ENCODE assay signal across 23 cellular contexts in genomic region chr7:139656387-139656786, GRCh38.
DNase-seq lines count a peak whose midpoint lies in the region; ATAC-seq, FAIRE-seq and TF ChIP-seq lines count a peak whose summit lies in the region.
"Had no signal": no experiment of that assay in that cellular context is flagged by ENCODE, and none has a peak within 500 bp of the region (broad histone marks: within the 10 kb centered on the region; RNA-seq: fewer than 3 reads in every experiment).

No MANE protein-coding gene starts in this region.

- POLR2A ChIA-PET in K562 (lab: Yijun Ruan, JAX), result interaction anchor here (0.6 to 1.3 kb wide), 3 partner anchors 9 to 1932 kb away, joined by 3 to 4 read pairs (median 3); no protein-coding TSS in a partner anchor
- POLR2A ChIA-PET in A673 (lab: Charles Lee; ENCODE audit: low non-redundant PET), result no interaction called here

- H3K27ac Mint-ChIP-seq in osteocyte (ENCODE audit: unreplicated experiment), result peak overlapping the region; percentile 16
- H3K27ac Mint-ChIP-seq: activated CD8-positive, alpha-beta T cell treated with anti-CD3 and anti-CD28 coated beads, Interleukin-2, amount 10 ng/mL, durations not matched to agents 7 days and 5 days had no signal

- H3K36me3 ChIP-seq in K562 (ENCODE audit: control insufficient read depth, insufficient read depth, low read length), result no peaks in the 10 kb centered on the region
- no peaks in the 10 kb centered on the region for H3K36me3 ChIP-seq in A673 (ENCODE audit: insufficient read depth, low read length, poor library complexity, severe bottlenecking)
- H3K36me3 ChIP-seq in Peyer's patch, result no peaks in the 10 kb centered on the region
- H3K36me3 ChIP-seq: tibial nerve had no signal

- H3K27me3 ChIP-seq in K562 (ENCODE audit: control insufficient read depth in 2 of 2, insufficient read depth in 2 of 2, low read length in 2 of 2) (no peaks in the 10 kb centered on the region), A673 (replicated peaks; ENCODE audit: insufficient read depth, low read depth, low read length, poor library complexity) (no peaks in the 10 kb centered on the region), Peyer's patch (no peaks in the 10 kb centered on the region)
- H3K27me3 ChIP-seq: tibial nerve had no signal

- TF ChIP-seq CTCF in K562 (IDR thresholded peaks at IDR 0.05 in 2 of 3, conservative IDR thresholded peaks at IDR 0.05 in 1 of 3; ENCODE audit: insufficient read depth in 2 of 3, low read depth in 1 of 3, low read length in 3 of 3) (no peak), fibroblast of the aortic adventitia (IDR thresholded peaks at IDR 0.05; ENCODE audit: insufficient read depth, low read length) (no peak), osteocyte (IDR thresholded peaks at IDR 0.05) (no peak), A673 (conservative IDR thresholded peaks at IDR 0.05; ENCODE audit: low read depth, low read length) (no peak), Peyer's patch (IDR thresholded peaks at IDR 0.05) (no peak)

- BruUV-seq in K562 (replicated peaks; lab: Mats Ljungman, UMichigan), result no TSS peak
- no TSS peak for BruUV-seq in A673 (replicated peaks; lab: Mats Ljungman, UMichigan)

- no peaks in the 10 kb centered on the region for H3K9me3 Mint-ChIP-seq in osteocyte (ENCODE audit: unreplicated experiment)
- H3K9me3 Mint-ChIP-seq: neural crest cell had no signal

- CTCF ChIA-PET in K562 (lab: Yijun Ruan, JAX; ENCODE audit: low intra/inter-chr PET ratio), result no interaction called here
- CTCF ChIA-PET in A673 (lab: Charles Lee), result no interaction called here

- H3K9me1 ChIP-seq in K562 (ENCODE audit: control insufficient read depth, insufficient read depth, low read length), result no peaks in the 10 kb centered on the region

- no peak for FAIRE-seq in K562 (lab: Jason Lieb, UNC)
- FAIRE-seq: small intestine had no signal

- H3K9me3 ChIP-seq in K562 (replicated peaks; ENCODE audit: control insufficient read depth, insufficient read depth, low read depth, low read length) (no peaks in the 10 kb centered on the region), A673 (ENCODE audit: low read depth, low read length, poor library complexity, severe bottlenecking) (no peaks in the 10 kb centered on the region), Peyer's patch (no peaks in the 10 kb centered on the region)
- H3K9me3 ChIP-seq: psoas muscle, tibial nerve had no signal

- in situ Hi-C loops in K562 (cut with MboI), result no loop called here

- H3K4me3 ChIP-seq in K562 (no peak overlapping the region), fibroblast of the aortic adventitia (ENCODE audit: low read depth, low read length) (no peak overlapping the region), A673 (ENCODE audit: low read depth, low read length, poor library complexity, severe bottlenecking) (no peak overlapping the region), Peyer's patch (no peak overlapping the region)
- H3K4me3 ChIP-seq: psoas muscle, tibial nerve had no signal

- H2AFZ ChIP-seq in K562 (ENCODE audit: low read depth, low read length), result no peak overlapping the region

- TF ChIP-seq POLR2A in K562 (conservative IDR thresholded peaks at IDR 0.05), result no peak
- TF ChIP-seq POLR2A in Peyer's patch (IDR thresholded peaks at IDR 0.05), result no peak

- H3K79me2 ChIP-seq in K562 (ENCODE audit: control insufficient read depth, insufficient read depth, low read length), result no peaks in the 10 kb centered on the region

- intact Hi-C loops in K562 (cut with micrococcal nuclease), result no loop called here
- intact Hi-C loops in A673 (cut with micrococcal nuclease; ENCODE audit: unreplicated experiment), result no loop called here

- TF ChIP-seq EP300 in K562 (IDR thresholded peaks at IDR 0.05; ENCODE audit: low read length), result no peak

- H3K4me2 ChIP-seq in K562 (ENCODE audit: insufficient read depth, low read length), result no peak overlapping the region

- no peak overlapping the region for H3K27ac ChIP-seq in K562 (ENCODE audit: extremely low read depth, low read depth, low read length)
- no peak overlapping the region for H3K27ac ChIP-seq in A673 (ENCODE audit: low read depth, low read length, poor library complexity, severe bottlenecking)
- no peak overlapping the region for H3K27ac ChIP-seq in Peyer's patch
- H3K27ac ChIP-seq: psoas muscle had no signal

- peak; percentile 78 for DNase-seq in NCI-H82 (lab: John Stamatoyannopoulos, UW)
- no peak for DNase-seq in K562 (ENCODE audit: extremely low read depth in 1 of 4, low spot score in 3 of 4)
- peak; percentile 81 for DNase-seq in fibroblast of the aortic adventitia (ENCODE audit: low read depth)
- no peak for DNase-seq in osteocyte (ENCODE audit: extremely low spot score, unreplicated experiment)
- no peak for DNase-seq in hepatic stellate cell (ENCODE audit: low spot score)
- no peak for DNase-seq in SHP77 treated with DMSO at 0.1 percent for 48 hours (lab: John Stamatoyannopoulos, UW)
- DNase-seq in A673 (ENCODE audit: low spot score), result no peak
- DNase-seq in Peyer's patch, result no peak
- DNase-seq: activated CD4-positive, CD25-positive, alpha-beta regulatory T cell treated with anti-CD3 and anti-CD28 coated beads, Interleukin-2, amount 50 U/mL, for 72 hours; activated CD8-positive, alpha-beta T cell treated with anti-CD3 and anti-CD28 coated beads, Interleukin-2, amount 10 ng/mL, durations not matched to agents 7 days and 5 days; activated gamma-delta T cell treated with Interleukin-2 at 50 U/mL for 16 hours; amniotic stem cell; effector CD4-positive, alpha-beta T cell; GF-D8; glutamatergic neuron; KBM-7; midbrain; NCI-H526; psoas muscle; small intestine; stimulated activated naive CD8-positive, alpha-beta T cell treated with anti-CD3 and anti-CD28 coated beads, Interleukin-15, Interleukin-2, amounts not matched to agents 100 U/mL and 50 U/mL, for 24 hours had no signal

- H3K4me1 Mint-ChIP-seq in osteocyte (ENCODE audit: unreplicated experiment), result peaks cover 60% of the 10 kb centered on the region

- no peaks in the 10 kb centered on the region for H4K20me1 ChIP-seq in K562 (replicated peaks; ENCODE audit: control insufficient read depth, insufficient read depth, low read length)

- WGBS in K562 (ENCODE audit: insufficient coverage, low coverage, missing lambda C conversion rate), result 52% methylated on average over 6 of the region's 6 CpGs

- no peaks in the 10 kb centered on the region for H3K27me3 Mint-ChIP-seq in osteocyte (ENCODE audit: unreplicated experiment)

- no peak; a peak in 1 of 4 replicates for TF ChIP-seq RAD21 in K562 (CRISPR knock-in tag; conservative IDR thresholded peaks at IDR 0.05 in 1 of 2, IDR thresholded peaks at IDR 0.05 in 1 of 2)

- no peak overlapping the region for H3K4me3 Mint-ChIP-seq in osteocyte (ENCODE audit: unreplicated experiment)
- H3K4me3 Mint-ChIP-seq: activated CD8-positive, alpha-beta T cell treated with anti-CD3 and anti-CD28 coated beads, Interleukin-2, amount 10 ng/mL, durations not matched to agents 7 days and 5 days; neural crest cell had no signal

- H3K4me1 ChIP-seq in K562 (replicated peaks in 1 of 2; ENCODE audit: control insufficient read depth in 2 of 2, insufficient read depth in 2 of 2, low read length in 2 of 2), result peaks cover 2 to 19% of the 10 kb centered on the region in 2 experiments; a peak in 4 of 5 replicates
- H3K4me1 ChIP-seq in A673 (ENCODE audit: insufficient read depth, low read length, poor library complexity, severe bottlenecking), result no peaks in the 10 kb centered on the region
- no peaks in the 10 kb centered on the region for H3K4me1 ChIP-seq in Peyer's patch

- peaks cover 12% of the 10 kb centered on the region for H3K36me3 Mint-ChIP-seq in osteocyte (ENCODE audit: unreplicated experiment)

- no peak for ATAC-seq in K562
- ATAC-seq: activated CD8-positive, alpha-beta T cell treated with anti-CD3 and anti-CD28 coated beads, Interleukin-2, amount 10 ng/mL, durations not matched to agents 7 days and 5 days; psoas muscle; stimulated activated naive CD8-positive, alpha-beta T cell treated with anti-CD3 and anti-CD28 coated beads, Interleukin-15, Interleukin-2, amounts not matched to agents 100 U/mL and 50 U/mL, for 24 hours had no signal

- H3K9ac ChIP-seq in K562 (ENCODE audit: insufficient read depth in 1 of 2, low read depth in 2 of 2, low read length in 2 of 2), result no peak overlapping the region

TF ChIP-seq in K562, 482 proteins besides CTCF, POLR2A, EP300 and RAD21:
- 0 out of 2 replicates have a peak, but pooled peaks have one; percentile 20 for TF ChIP-seq FOSL1 (tag; conservative IDR thresholded peaks at IDR 0.05)
- TF ChIP-seq E2F3 (CRISPR knock-in tag; IDR thresholded peaks at IDR 0.05), result no peak

Comparison
In these comparisons a context has a peak if more than half of its experiments do, and no peak if none do; other contexts are left out.
1. DNase-seq: peak in NCI-H82 (single experiment) and fibroblast of the aortic adventitia (single experiment); none in K562 (0 of 4), osteocyte (single experiment), hepatic stellate cell (single experiment), SHP77 treated with DMSO at 0.1 percent for 48 hours (single experiment), A673 (single experiment) and Peyer's patch (0 of 3).